18 cellular contexts compared by ENCODE assay signal in genomic region chr10:79125092-79125491, GRCh38.
"Had no signal": no experiment of that assay in that cellular context is flagged by ENCODE, and none has a peak within 500 bp of the region (broad histone marks: within the 10 kb centered on the region; RNA-seq: fewer than 3 reads in every experiment).

No MANE protein-coding gene starts in this region.

- H3K36me3 Mint-ChIP-seq: activated naive CD4-positive, alpha-beta T cell treated with anti-CD3 and anti-CD28 coated beads, Interleukin-2, amount 50 U/mL, for 24 hours had no signal

- H3K27me3 Mint-ChIP-seq: activated naive CD4-positive, alpha-beta T cell treated with anti-CD3 and anti-CD28 coated beads, Interleukin-2, amount 50 U/mL, for 24 hours; stimulated activated naive CD8-positive, alpha-beta T cell treated with anti-CD3 and anti-CD28 coated beads, Interleukin-15, amount 100 ng/mL, for 72 hours had no signal

- H3K27ac ChIP-seq: testis had no signal

- H3K4me3 Mint-ChIP-seq: activated naive CD4-positive, alpha-beta T cell treated with anti-CD3 and anti-CD28 coated beads, Interleukin-2, amount 50 U/mL, for 24 hours; neural crest cell; stimulated activated naive CD8-positive, alpha-beta T cell treated with anti-CD3 and anti-CD28 coated beads, Interleukin-15, amount 100 ng/mL, for 72 hours had no signal

- H3K36me3 ChIP-seq: breast epithelium had no signal

- H3K27ac Mint-ChIP-seq: activated naive CD4-positive, alpha-beta T cell treated with anti-CD3 and anti-CD28 coated beads, Interleukin-2, amount 50 U/mL, for 24 hours had no signal

- H3K9me3 Mint-ChIP-seq: activated naive CD4-positive, alpha-beta T cell treated with anti-CD3 and anti-CD28 coated beads, Interleukin-2, amount 50 U/mL, for 24 hours; immature natural killer cell; neural crest cell; stimulated activated naive CD8-positive, alpha-beta T cell treated with anti-CD3 and anti-CD28 coated beads, Interleukin-15, amount 100 ng/mL, for 72 hours had no signal

- H3K4me3 ChIP-seq: adrenal gland, breast epithelium, gastrocnemius medialis, testis, upper lobe of left lung had no signal

- DNase-seq: activated CD4-positive, alpha-beta T cell treated with anti-CD3 and anti-CD28 coated beads, Interleukin-2, amount 50 U/mL, for 4 hours; activated gamma-delta T cell; cerebellar nuclear complex; cortex of kidney; effector CD4-positive, alpha-beta T cell; gastrocnemius medialis; immature natural killer cell; kidney glomerular epithelial cell; left ventricle myocardium superior; retina; stimulated activated naive CD8-positive, alpha-beta T cell treated with anti-CD3 and anti-CD28 coated beads, Interleukin-15, amount 100 ng/mL, for 72 hours; testis; upper lobe of left lung had no signal

- H3K9me3 ChIP-seq: adrenal gland, breast epithelium, gastrocnemius medialis, testis, upper lobe of left lung had no signal

- H3K27me3 ChIP-seq: adrenal gland, breast epithelium, gastrocnemius medialis, testis, upper lobe of left lung had no signal

- ATAC-seq: esophagus mucosa; gastrocnemius medialis; left ventricle myocardium superior; stimulated activated naive CD8-positive, alpha-beta T cell treated with anti-CD3 and anti-CD28 coated beads, Interleukin-15, amount 100 ng/mL, for 72 hours had no signal
